Comparison of ENCODE assay signal across 15 cellular contexts in the genomic region with DNA sequence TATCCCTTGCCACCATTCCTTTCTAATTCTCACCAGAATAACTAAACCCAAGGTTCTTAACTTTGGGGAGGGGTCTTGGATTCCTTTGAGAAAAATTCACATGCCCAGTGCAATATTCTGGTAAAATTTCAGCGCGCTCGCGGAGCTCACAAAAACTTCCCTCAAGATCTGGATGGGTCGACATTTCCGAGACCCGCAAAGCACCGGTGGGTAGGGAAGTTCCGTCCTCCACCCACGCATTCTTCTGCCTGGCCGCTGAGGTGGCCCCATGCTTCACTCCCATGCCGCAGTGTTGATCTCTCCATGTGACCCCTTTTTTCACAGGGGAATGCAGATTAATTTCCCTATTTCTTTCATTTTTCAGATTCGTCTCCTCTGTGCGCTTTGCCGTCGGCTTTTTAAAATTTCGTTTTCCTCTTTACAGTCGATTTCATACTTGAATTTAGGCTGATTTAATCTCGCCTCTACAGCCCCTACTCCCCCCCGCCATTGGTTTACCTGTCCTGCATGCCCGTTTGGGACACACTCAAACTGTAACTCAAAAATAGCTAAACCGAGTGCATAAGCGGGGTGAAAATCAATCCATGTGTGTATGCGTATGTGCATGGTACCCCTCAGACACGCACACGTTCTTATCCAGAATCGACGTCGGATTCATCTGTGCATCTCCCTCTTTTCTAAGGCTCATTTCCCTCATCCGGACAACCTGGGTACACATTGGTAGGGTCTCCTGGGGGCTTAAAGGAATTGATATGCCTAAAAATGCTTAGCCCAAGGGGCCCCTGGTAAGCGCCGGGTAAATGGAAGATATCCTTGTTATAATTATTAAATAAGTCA. TPM values are rescaled to one million over a fixed set of nuclear protein-coding genes. Genes with fewer than 3 reads are reported as not detected.
DNase-seq lines count a peak whose midpoint lies in the region; ATAC-seq and TF ChIP-seq lines count a peak whose summit lies in the region.
"Had no signal": no experiment of that assay in that cellular context is flagged by ENCODE, and none has a peak within 500 bp of the region (broad histone marks: within the 10 kb centered on the region; RNA-seq: fewer than 3 reads in every experiment).

No MANE protein-coding gene starts in this region.

- POLR2A ChIA-PET in CD4-positive, alpha-beta memory T cell (lab: Charles Lee; ENCODE audit: partially characterized antibody): interaction anchor here (0.9 to 18.7 kb wide), 3 partner anchors 10 to 40 kb away, joined by 4 to 271 read pairs (median 5); partner anchors contain the start of gene SP2
- POLR2A ChIA-PET in HCT116 (lab: Charles Lee): interaction anchor here (1.1 kb wide), 1 partner anchor 10 kb away, joined by 3 read pairs; no protein-coding TSS in a partner anchor
- POLR2A ChIA-PET in naive thymus-derived CD8-positive, alpha-beta T cell (lab: Charles Lee): interaction anchor here (0.6 kb wide), 1 partner anchor 43 kb away, joined by 3 read pairs; the partner anchor contains the start of gene SP2

- no peaks in the 10 kb centered on the region for H4K20me1 ChIP-seq in HCT116 (ENCODE audit: insufficient read depth)
- H4K20me1 ChIP-seq in MM.1S (ENCODE audit: insufficient read depth, low read length): no peaks in the 10 kb centered on the region

- 48 to 63% (median 52%) methylated on average over 32 of the region's 32 CpGs for WGBS in adrenal gland, 4 donors

- no TSS peak for BruUV-seq in HCT116 (replicated peaks; lab: Mats Ljungman, UMichigan)

- H3K27ac ChIP-seq in CD4-positive, alpha-beta memory T cell (ENCODE audit: low read depth, low read length): no peak overlapping the region
- H3K27ac ChIP-seq in HCT116 (ENCODE audit: low read depth, low read length) (no peak overlapping the region), adrenal gland (no peak overlapping the region), MM.1S (ENCODE audit: low read length) (no peak overlapping the region)
- H3K27ac ChIP-seq: prostate gland had no signal

- TF ChIP-seq CTCF in HCT116 (IDR thresholded peaks at IDR 0.05 in 2 of 3, conservative IDR thresholded peaks at IDR 0.05 in 1 of 3; ENCODE audit: borderline replicate concordance in 1 of 3, insufficient read depth in 1 of 3, low read depth in 2 of 3, low read length in 2 of 3) (no peak), choroid plexus epithelial cell (conservative IDR thresholded peaks at IDR 0.05; ENCODE audit: low read depth, low read length) (no peak), adrenal gland (IDR thresholded peaks at IDR 0.05) (no peak), MM.1S (IDR thresholded peaks at IDR 0.05; ENCODE audit: low read length) (no peak)

- H2AFZ ChIP-seq in HCT116 (ENCODE audit: low read depth, low read length, poor library complexity, severe bottlenecking) (no peak overlapping the region), MM.1S (ENCODE audit: low read length) (no peak overlapping the region)

- no peak for TF ChIP-seq POLR2A in HCT116 (IDR thresholded peaks at IDR 0.05; ENCODE audit: borderline replicate concordance, extremely low read depth, insufficient read depth, insufficient read length)
- no peak for TF ChIP-seq POLR2A in adrenal gland (IDR thresholded peaks at IDR 0.05)

- H3K27ac Mint-ChIP-seq in CD4-positive, alpha-beta memory T cell: peak overlapping the region in 1 of 7 donors; percentile 56
- H3K27ac Mint-ChIP-seq in naive thymus-derived CD8-positive, alpha-beta T cell: no peak overlapping the region

- intact Hi-C loops in CD4-positive, alpha-beta memory T cell (cut with micrococcal nuclease): no loop called here
- intact Hi-C loops in HCT116 (cut with micrococcal nuclease) (no loop called here), adrenal gland (cut with DNase I) (no loop called here)

- H3K36me3 ChIP-seq in CD4-positive, alpha-beta memory T cell (ENCODE audit: insufficient read depth, low read length): no peaks in the 10 kb centered on the region
- H3K36me3 ChIP-seq in HCT116 (ENCODE audit: control insufficient read depth in 1 of 2, insufficient read depth in 2 of 2, low read length in 2 of 2) (no peaks in the 10 kb centered on the region; a peak in 1 of 4 replicates), adrenal gland (replicated peaks in 1 of 2) (no peaks in the 10 kb centered on the region), MM.1S (replicated peaks; ENCODE audit: insufficient read depth, low read length) (no peaks in the 10 kb centered on the region)
- H3K36me3 ChIP-seq: prostate gland had no signal

- DNase-seq in CD4-positive, alpha-beta memory T cell: no peak
- no peak for DNase-seq in HCT116 (ENCODE audit: low read depth, low spot score)
- DNase-seq in choroid plexus epithelial cell (ENCODE audit: low read depth): peak; percentile 13
- peak in 1 of 10 donors; percentile 20 for DNase-seq in naive thymus-derived CD8-positive, alpha-beta T cell
- DNase-seq in adrenal gland: no peak
- DNase-seq in MM.1S: no peak
- DNase-seq in hippocampal formation (lab: John Stamatoyannopoulos, UW): no peak
- no peak for DNase-seq in HK-2 (ENCODE audit: unreplicated experiment)
- DNase-seq: activated CD8-positive, alpha-beta memory T cell treated with anti-CD3 and anti-CD28 coated beads, Interleukin-2, amount 50 U/mL, for 48 hours; aorta; C1 segment of cervical spinal cord; NCI-H524; stimulated activated CD4-positive, alpha-beta T cell treated with anti-CD3 and anti-CD28 coated beads, Interleukin-2, amount 100 ng/mL, for 24 hours had no signal

- peaks cover 48% of the 10 kb centered on the region for H3K27me3 ChIP-seq in CD4-positive, alpha-beta memory T cell (ENCODE audit: insufficient read depth, low read length)
- H3K27me3 ChIP-seq in HCT116 (ENCODE audit: insufficient read depth, low read length) (peaks cover 13% of the 10 kb centered on the region; the same call in 1 of the 2 replicates), adrenal gland (peaks cover 52% of the 10 kb centered on the region), MM.1S (replicated peaks; ENCODE audit: insufficient read depth, low read length) (peaks cover 96% of the 10 kb centered on the region)

- no peaks in the 10 kb centered on the region for H3F3A ChIP-seq in MM.1S (ENCODE audit: insufficient read depth, low read length)

- RAD21 ChIA-PET in HCT116 (lab: Charles Lee; ENCODE audit: low non-redundant PET in 1 of 2, low total read pairs in 2 of 2, uncharacterized antibody in 2 of 2, unreplicated experiment in 2 of 2): no interaction called here

- no peak for ATAC-seq in HCT116
- ATAC-seq in naive thymus-derived CD8-positive, alpha-beta T cell: no peak

- H3K9me2 ChIP-seq in HCT116 (ENCODE audit: insufficient read depth): no peaks in the 10 kb centered on the region
- H3K9me2 ChIP-seq in MM.1S (replicated peaks; ENCODE audit: insufficient read depth, low read length): no peaks in the 10 kb centered on the region

- H3K27me3 Mint-ChIP-seq in CD4-positive, alpha-beta memory T cell: peaks cover 49 to 72% of the 10 kb centered on the region in 2 donors
- peaks cover 46 to 92% (median 74%) of the 10 kb centered on the region in 5 donors for H3K27me3 Mint-ChIP-seq in naive thymus-derived CD8-positive, alpha-beta T cell

- no peaks in the 10 kb centered on the region for H3K9me3 Mint-ChIP-seq in CD4-positive, alpha-beta memory T cell
- no peaks in the 10 kb centered on the region for H3K9me3 Mint-ChIP-seq in naive thymus-derived CD8-positive, alpha-beta T cell

- H3K79me2 ChIP-seq in HCT116 (ENCODE audit: insufficient read depth, low read length) (peaks cover 23% of the 10 kb centered on the region; the same call in 1 of the 2 replicates), MM.1S (ENCODE audit: low read length) (no peaks in the 10 kb centered on the region)

- H3K9ac ChIP-seq in HCT116 (ENCODE audit: low read length) (no peak overlapping the region), MM.1S (ENCODE audit: low read length) (no peak overlapping the region)

- H3K4me3 Mint-ChIP-seq in CD4-positive, alpha-beta memory T cell: peak overlapping the region; percentile 4 to 60 (median 48)
- peak overlapping the region; percentile 37 to 83 (median 66) for H3K4me3 Mint-ChIP-seq in naive thymus-derived CD8-positive, alpha-beta T cell

- H3K4me2 ChIP-seq in HCT116 (ENCODE audit: low read length): peak overlapping the region; percentile 86
- H3K4me2 ChIP-seq in MM.1S (ENCODE audit: low read depth, low read length): no peak overlapping the region

- H3K4me1 Mint-ChIP-seq in CD4-positive, alpha-beta memory T cell: peaks cover 13 to 28% (median 17%) of the 10 kb centered on the region in 4 donors
- H3K4me1 Mint-ChIP-seq in naive thymus-derived CD8-positive, alpha-beta T cell: peaks cover 13 to 40% (median 19%) of the 10 kb centered on the region in 4 donors

- no peaks in the 10 kb centered on the region for H3K9me3 ChIP-seq in CD4-positive, alpha-beta memory T cell (ENCODE audit: control insufficient read depth in 1 of 2, low read length in 2 of 2)
- no peaks in the 10 kb centered on the region for H3K9me3 ChIP-seq in HCT116 (ENCODE audit: control insufficient read depth in 1 of 2, insufficient read depth in 1 of 2, low read depth in 1 of 2, low read length in 2 of 2)
- no peaks in the 10 kb centered on the region for H3K9me3 ChIP-seq in adrenal gland (replicated peaks in 1 of 3)
- no peaks in the 10 kb centered on the region for H3K9me3 ChIP-seq in MM.1S (replicated peaks; ENCODE audit: insufficient read depth, low read length)
- H3K9me3 ChIP-seq: prostate gland had no signal

- H3K36me3 Mint-ChIP-seq in CD4-positive, alpha-beta memory T cell: no peaks in the 10 kb centered on the region
- H3K36me3 Mint-ChIP-seq in naive thymus-derived CD8-positive, alpha-beta T cell: no peaks in the 10 kb centered on the region

- peaks cover 32% of the 10 kb centered on the region for H3K4me1 ChIP-seq in CD4-positive, alpha-beta memory T cell (ENCODE audit: insufficient read depth, low read length)
- H3K4me1 ChIP-seq in HCT116 (ENCODE audit: control insufficient read depth in 1 of 2, insufficient read depth in 2 of 2, low read length in 2 of 2) (peaks cover 13 to 30% of the 10 kb centered on the region in 2 experiments), adrenal gland (replicated peaks in 1 of 2) (peaks cover 8 to 12% of the 10 kb centered on the region in 2 donors), MM.1S (ENCODE audit: low read length) (0 out of 2 replicates have a peak, but pooled peaks cover under 1% of the 10 kb centered on the region)
- H3K4me1 ChIP-seq: prostate gland had no signal

- H3K4me3 ChIP-seq in CD4-positive, alpha-beta memory T cell (ENCODE audit: low read length in 2 of 2): no peak overlapping the region
- no peak overlapping the region for H3K4me3 ChIP-seq in HCT116 (replicated peaks in 1 of 2; ENCODE audit: low read depth in 1 of 2, low read length in 2 of 2)
- H3K4me3 ChIP-seq in choroid plexus epithelial cell (ENCODE audit: low read depth, low read length): no peak overlapping the region
- no peak overlapping the region for H3K4me3 ChIP-seq in adrenal gland
- H3K4me3 ChIP-seq in MM.1S (ENCODE audit: low read length): no peak overlapping the region
- H3K4me3 ChIP-seq: prostate gland had no signal

- no peak for TF ChIP-seq RAD21 in HCT116 (IDR thresholded peaks at IDR 0.05; ENCODE audit: low read depth)

- CTCF ChIA-PET in CD4-positive, alpha-beta memory T cell (lab: Charles Lee; ENCODE audit: partially characterized antibody): interaction anchor here (0.8 to 20.5 kb wide), 3 partner anchors 9 to 35 kb away, joined by 4 to 562 read pairs (median 12); partner anchors contain the start of genes SCRN2 and SP2
- CTCF ChIA-PET in HCT116 (lab: Charles Lee): interaction anchor here (0.6 to 12.6 kb wide), 2 partner anchors 9 to 40 kb away, joined by 4 to 393 read pairs; partner anchors contain the start of gene SP2

RNA-seq across cellular contexts. Expression of gene SP6, which starts 1.4 kb away (rescaled TPM):
- total RNA-seq in CD4-positive, alpha-beta memory T cell: not detected
- not detected for polyA plus RNA-seq in CD4-positive, alpha-beta memory T cell
- total RNA-seq in HCT116 (2021; ENCODE audit: unreplicated experiment): 10.8 TPM
- polyA plus RNA-seq in HCT116 (2012): 5.9 and 6.0 TPM in 2 replicates
- under 1 TPM; 0.16 to 0.33 TPM for total RNA-seq in naive thymus-derived CD8-positive, alpha-beta T cell
- polyA plus RNA-seq in naive thymus-derived CD8-positive, alpha-beta T cell: under 1 TPM in 1 of 3 donors, not detected in 2; 0.13 TPM
- 1 to 10 TPM in 6 of 8 donors, under 1 TPM in 2; 0.06 to 3.5 (median 1.2) TPM for total RNA-seq in adrenal gland
- 1 to 10 TPM in 1 of 3 donors, under 1 TPM in 2; 0.91 to 1.1 (median 0.97) TPM for polyA plus RNA-seq in adrenal gland

RNA-seq across cellular contexts. Expression of gene SCRN2, which starts 11.3 kb away (rescaled TPM):
- 10 to 100 TPM; 26.4 to 30.5 TPM for total RNA-seq in CD4-positive, alpha-beta memory T cell
- polyA plus RNA-seq in CD4-positive, alpha-beta memory T cell: 10 to 100 TPM; 15.7 to 19.5 TPM
- total RNA-seq in HCT116 (2021; ENCODE audit: unreplicated experiment): 53.2 TPM
- 55.9 and 58.2 TPM in 2 replicates for polyA plus RNA-seq in HCT116 (2012)
- total RNA-seq in naive thymus-derived CD8-positive, alpha-beta T cell: 10 to 100 TPM; 41.4 to 46.0 TPM
- 10 to 100 TPM; 19.3 to 37.9 (median 21.6) TPM for polyA plus RNA-seq in naive thymus-derived CD8-positive, alpha-beta T cell
- total RNA-seq in adrenal gland: 10 to 100 TPM; 18.3 to 53.7 (median 40.5) TPM
- polyA plus RNA-seq in adrenal gland: 100 to 1,000 TPM in 2 of 3 donors, 1 to 10 TPM in 1; 6.3 to 136 (median 121) TPM

RNA-seq across cellular contexts. Expression of gene LRRC46, which starts 20.9 kb away (rescaled TPM):
- total RNA-seq in CD4-positive, alpha-beta memory T cell: under 1 TPM; 0.23 to 0.69 TPM
- polyA plus RNA-seq in CD4-positive, alpha-beta memory T cell: not detected
- total RNA-seq in HCT116 (2021; ENCODE audit: unreplicated experiment): 0.76 TPM
- 1.2 and 1.6 TPM in 2 replicates for polyA plus RNA-seq in HCT116 (2012)
- total RNA-seq in naive thymus-derived CD8-positive, alpha-beta T cell: under 1 TPM; 0.29 to 0.85 TPM
- polyA plus RNA-seq in naive thymus-derived CD8-positive, alpha-beta T cell: under 1 TPM; 0.43 to 0.56 (median 0.48) TPM
- under 1 TPM in 5 of 8 donors, not detected in 3; 0.20 to 0.81 (median 0.28) TPM for total RNA-seq in adrenal gland
- 1 to 10 TPM; 1.6 to 2.3 (median 1.9) TPM for polyA plus RNA-seq in adrenal gland
- total RNA-seq: lung microvascular endothelial cell had no signal

RNA-seq across cellular contexts. Expression of gene MRPL10, which starts 21.0 kb away (rescaled TPM):
- 10 to 100 TPM; 39.6 to 41.4 TPM for total RNA-seq in CD4-positive, alpha-beta memory T cell
- polyA plus RNA-seq in CD4-positive, alpha-beta memory T cell: 10 to 100 TPM; 45.9 to 69.6 TPM
- 112 TPM for total RNA-seq in HCT116 (2021; ENCODE audit: unreplicated experiment)
- polyA plus RNA-seq in HCT116 (2012): 162 and 165 TPM in 2 replicates
- total RNA-seq in naive thymus-derived CD8-positive, alpha-beta T cell: 10 to 100 TPM; 38.2 to 41.8 TPM
- 10 to 100 TPM; 38.3 to 68.5 (median 38.3) TPM for polyA plus RNA-seq in naive thymus-derived CD8-positive, alpha-beta T cell
- 10 to 100 TPM; 29.0 to 72.5 (median 46.7) TPM for total RNA-seq in adrenal gland
- polyA plus RNA-seq in adrenal gland: 10 to 100 TPM; 37.6 to 41.1 (median 38.5) TPM

RNA-seq across cellular contexts. Expression of gene OSBPL7, which starts 30.7 kb away (rescaled TPM):
- 10 to 100 TPM; 46.5 to 50.4 TPM for total RNA-seq in CD4-positive, alpha-beta memory T cell
- 1 to 10 TPM; 1.6 to 7.9 TPM for polyA plus RNA-seq in CD4-positive, alpha-beta memory T cell
- total RNA-seq in HCT116 (2021; ENCODE audit: unreplicated experiment): 20.5 TPM
- polyA plus RNA-seq in HCT116 (2012): 16.4 and 20.5 TPM in 2 replicates
- 10 to 100 TPM; 38.8 to 48.1 TPM for total RNA-seq in naive thymus-derived CD8-positive, alpha-beta T cell
- polyA plus RNA-seq in naive thymus-derived CD8-positive, alpha-beta T cell: 1 to 10 TPM; 3.6 to 6.8 (median 4.4) TPM
- total RNA-seq in adrenal gland: 1 to 10 TPM; 3.3 to 9.8 (median 6.7) TPM
- polyA plus RNA-seq in adrenal gland: 10 to 100 TPM in 1 of 3 donors, 1 to 10 TPM in 2; 2.0 to 22.4 (median 7.3) TPM
